In genomic region chr19:14090509-14091085, GRCh38 we compare ENCODE assay signal across 8 cellular contexts. TPM values are rescaled to one million over a fixed set of nuclear protein-coding genes. Genes with fewer than 3 reads are reported as not detected.
A peak's percentile ranks its signal among the peaks of the same experiment; 100 is the strongest.
DNase-seq lines count a peak whose midpoint lies in the region; ATAC-seq and TF ChIP-seq lines count a peak whose summit lies in the region.

TSS of gene SAMD1 (minus strand) at chr19:14090751.

- peak within 1 kb of the TSS; percentile 99 for H3K9ac ChIP-seq in OCI-LY1 (ENCODE audit: low read length)
- H3K9ac ChIP-seq in mucosa of rectum (ENCODE audit: low read depth in 1 of 2, low read length in 2 of 2): peak within 1 kb of the TSS; percentile 90 to 95

- H4K20me1 ChIP-seq in OCI-LY1 (ENCODE audit: insufficient read depth, low read length): no peaks in the 10 kb centered on the region

- H3F3A ChIP-seq in OCI-LY1 (ENCODE audit: insufficient read depth, low read length): no peaks in the 10 kb centered on the region

- peak; percentile 93 for DNase-seq in AG20443 (ENCODE audit: low spot score)
- peak; percentile 82 for DNase-seq in activated T-cell treated with anti-CD3 and anti-CD28 coated beads, Interleukin-2, amount 50 U/mL, for 1 hour
- DNase-seq in stimulated activated CD8-positive, alpha-beta memory T cell treated with anti-CD3 and anti-CD28 coated beads, Interleukin-2, amount 100 ng/mL, for 48 hours (ENCODE audit: low read depth in 2 of 2): peak; percentile 67 to 78

- WGBS in esophagus, 2 donors: 2% methylated on average over 55 of the region's 65 CpGs; no CpG with 5 or more reads in 1 of the 2 donors

- H3K4me3 ChIP-seq in OCI-LY1 (ENCODE audit: low read depth, low read length, poor library complexity, severe bottlenecking) (peak within 1 kb of the TSS; percentile 95), esophagus (ENCODE audit: low read depth in 1 of 2, low read length in 2 of 2) (peak within 1 kb of the TSS; percentile 70 to 74), mucosa of rectum (ENCODE audit: low read length in 2 of 2) (peak within 1 kb of the TSS; percentile 82 to 87)

- H3K4me1 ChIP-seq in OCI-LY1 (ENCODE audit: insufficient read depth, low read length, severe bottlenecking) (peaks cover 18% of the 10 kb centered on the region), esophagus (ENCODE audit: control insufficient read depth in 2 of 2, insufficient read depth in 2 of 2, low read length in 1 of 2) (no peaks in the 10 kb centered on the region), mucosa of rectum (ENCODE audit: control insufficient read depth in 2 of 2, insufficient read depth in 2 of 2, low read length in 2 of 2) (peaks cover 5 to 7% of the 10 kb centered on the region in 2 donors)

- ATAC-seq in GM19351 (IDR thresholded peaks at IDR 0.05; ENCODE audit: unreplicated experiment) (peak; percentile 41), HG03521 (IDR thresholded peaks at IDR 0.05; ENCODE audit: unreplicated experiment) (peak; percentile 43)

- H3K4me2 ChIP-seq in OCI-LY1 (ENCODE audit: low read length): peak within 1 kb of the TSS; percentile 99

- H2AFZ ChIP-seq in OCI-LY1 (ENCODE audit: low read length): no peak within 1 kb of the TSS

- H3K27ac ChIP-seq in OCI-LY1 (ENCODE audit: low read depth, low read length, poor library complexity, severe bottlenecking): peak within 1 kb of the TSS; percentile 89
- peak within 1 kb of the TSS; percentile 93 for H3K27ac ChIP-seq in esophagus (ENCODE audit: low read depth in 2 of 2, low read length in 1 of 2)
- peak within 1 kb of the TSS; percentile 92 to 96 for H3K27ac ChIP-seq in mucosa of rectum (ENCODE audit: low read depth in 2 of 2, low read length in 2 of 2)

- H3K27me3 ChIP-seq in OCI-LY1 (ENCODE audit: insufficient read depth, low read length) (no peaks in the 10 kb centered on the region), esophagus (ENCODE audit: control insufficient read depth in 1 of 2, insufficient read depth in 2 of 2, low read length in 2 of 2) (no peaks in the 10 kb centered on the region), mucosa of rectum (ENCODE audit: control insufficient read depth in 2 of 2, insufficient read depth in 2 of 2, low read length in 2 of 2) (no peaks in the 10 kb centered on the region)

- H3K36me3 ChIP-seq in OCI-LY1 (ENCODE audit: insufficient read depth, low read length) (peaks cover 28% of the 10 kb centered on the region), esophagus (ENCODE audit: control insufficient read depth in 2 of 2, insufficient read depth in 2 of 2, low read length in 1 of 2) (peaks cover 0 to 13% of the 10 kb centered on the region in 2 donors), mucosa of rectum (ENCODE audit: control insufficient read depth in 2 of 2, insufficient read depth in 2 of 2, low read length in 2 of 2) (peaks cover 6 to 8% of the 10 kb centered on the region in 2 donors)

- peak; percentile 12; the same call in 1 of the 2 replicates for TF ChIP-seq CTCF in OCI-LY1 (IDR thresholded peaks at IDR 0.05; ENCODE audit: low read length)

- H3K79me2 ChIP-seq in OCI-LY1 (ENCODE audit: insufficient read depth, low read length): no peaks in the 10 kb centered on the region

- H3K9me3 ChIP-seq in OCI-LY1 (ENCODE audit: low read length) (peaks cover 7% of the 10 kb centered on the region), esophagus (ENCODE audit: control insufficient read depth in 2 of 2, insufficient read depth in 1 of 2, low read depth in 1 of 2, low read length in 1 of 2) (peaks cover 0 to 5% of the 10 kb centered on the region in 2 donors), mucosa of rectum (ENCODE audit: control insufficient read depth in 2 of 2, low read length in 2 of 2) (peaks cover 0 to 4% of the 10 kb centered on the region in 2 donors)

- no peaks in the 10 kb centered on the region for H3K9me2 ChIP-seq in OCI-LY1 (ENCODE audit: low read depth, low read length)

RNA-seq across cellular contexts. Expression of gene SAMD1, which starts in this region (rescaled TPM):
- polyA plus RNA-seq in esophagus: 10 to 100 TPM; 27.6 to 28.4 TPM

Comparison
In these comparisons a context has a peak if more than half of its experiments do, and no peak if none do; other contexts are left out.
1. Peak in every context shown above with its lines: DNase-seq, ATAC-seq, H3K4me3 ChIP-seq and H3K27ac ChIP-seq.